27 cellular contexts compared by ENCODE assay signal in the genomic region with DNA sequence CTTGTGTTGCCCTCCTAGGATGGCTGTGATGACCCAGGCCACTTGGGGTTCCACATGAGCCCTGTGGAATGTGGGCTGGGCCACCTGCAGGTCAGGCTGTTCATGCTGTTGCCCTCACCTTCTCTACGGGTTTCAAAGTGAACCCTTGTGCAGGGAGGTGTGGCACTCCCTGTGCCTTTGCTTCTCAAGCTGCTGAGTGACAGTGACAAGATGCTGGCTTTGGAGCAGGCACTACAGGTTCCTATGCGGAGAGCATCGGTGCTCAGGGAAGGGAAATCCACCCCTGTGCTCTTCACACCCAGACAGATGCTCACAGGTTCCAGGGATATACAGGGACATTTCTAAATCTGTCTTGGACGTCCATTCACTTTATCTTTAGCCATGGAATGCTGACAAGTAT.
A peak's percentile ranks its signal among the peaks of the same experiment; 100 is the strongest.
DNase-seq lines count a peak whose midpoint lies in the region; ATAC-seq and TF ChIP-seq lines count a peak whose summit lies in the region.
"Had no signal": no experiment of that assay in that cellular context is flagged by ENCODE, and none has a peak within 500 bp of the region (broad histone marks: within the 10 kb centered on the region; RNA-seq: fewer than 3 reads in every experiment).

No MANE protein-coding gene starts in this region.

- peak overlapping the region; percentile 27 for H2BK120ac ChIP-seq in mesenchymal stem cell (ENCODE audit: low read depth, low read length)

- H2AK5ac ChIP-seq in mesenchymal stem cell (ENCODE audit: low read length, severe bottlenecking), result peak overlapping the region; percentile 1

- no peak overlapping the region for H3K4me3 ChIP-seq in mesenchymal stem cell (ENCODE audit: insufficient read depth in 1 of 2, low read depth in 1 of 2, low read length in 2 of 2)
- H3K4me3 ChIP-seq in gastrocnemius medialis, result no peak overlapping the region
- H3K4me3 ChIP-seq in MG63, result no peak overlapping the region
- H3K4me3 ChIP-seq: BLaER1, SJSA1 had no signal

- peak overlapping the region; percentile 15 for H2AFZ ChIP-seq in mesenchymal stem cell (ENCODE audit: low read depth, low read length)

- no peak overlapping the region for H4K91ac ChIP-seq in mesenchymal stem cell (ENCODE audit: low read length)

- H3K27ac ChIP-seq in mesenchymal stem cell (ENCODE audit: low read length, poor library complexity, severe bottlenecking) (no peak overlapping the region), gastrocnemius medialis (peak overlapping the region; percentile 47 to 72 (median 64))
- H3K27ac ChIP-seq: 22Rv1, BLaER1, HL-60, SJSA1 had no signal

- peaks cover 11% of the 10 kb centered on the region for H3K4me1 ChIP-seq in mesenchymal stem cell (ENCODE audit: control insufficient read depth, insufficient read depth, low read depth, low read length)
- peaks cover 20 to 46% of the 10 kb centered on the region in 2 donors for H3K4me1 ChIP-seq in gastrocnemius medialis
- H3K4me1 ChIP-seq: BLaER1 had no signal

- H3K36me3 ChIP-seq in mesenchymal stem cell (ENCODE audit: control insufficient read depth in 1 of 2, insufficient read depth in 2 of 2, low read depth in 1 of 2, low read length in 2 of 2), result no peaks in the 10 kb centered on the region
- no peaks in the 10 kb centered on the region for H3K36me3 ChIP-seq in gastrocnemius medialis
- H3K36me3 ChIP-seq in MG63, result no peaks in the 10 kb centered on the region
- H3K36me3 ChIP-seq: BLaER1, SJSA1 had no signal

- ATAC-seq in Right ventricle myocardium inferior (peak; percentile 82), gastrocnemius medialis (peak; percentile 56 to 72), HG02678 (IDR thresholded peaks at IDR 0.05; ENCODE audit: unreplicated experiment) (no peak)
- ATAC-seq in activated naive CD4-positive, alpha-beta T cell treated with anti-CD3 and anti-CD28 coated beads, Interleukin-2, amount 50 U/mL, for 72 hours, result no peak
- ATAC-seq: HCT116, HepG2, Panc1 had no signal

- no peaks in the 10 kb centered on the region for H3K27me3 Mint-ChIP-seq in T-helper 2 cell treated with Interferon-gamma antibody and Interleukin-4, amounts not matched to agents 5 μg/mL and 100 μg/mL, for 36 hours (ENCODE audit: low read depth)
- H3K27me3 Mint-ChIP-seq: CD4-positive, alpha-beta T cell had no signal

- H3K23ac ChIP-seq in mesenchymal stem cell (ENCODE audit: low read length in 2 of 2), result no peak overlapping the region

- no peaks in the 10 kb centered on the region for H3K36me3 Mint-ChIP-seq in activated naive CD4-positive, alpha-beta T cell treated with anti-CD3 and anti-CD28 coated beads, Interleukin-2, amount 50 U/mL, for 72 hours
- H3K36me3 Mint-ChIP-seq in T-helper 2 cell treated with Interferon-gamma antibody and Interleukin-4, amounts not matched to agents 5 μg/mL and 100 μg/mL, for 36 hours (ENCODE audit: low read depth), result no peaks in the 10 kb centered on the region

- peak overlapping the region in 1 of 2 experiments; percentile 4 for H3K4ac ChIP-seq in mesenchymal stem cell (ENCODE audit: low read depth in 1 of 2, low read length in 2 of 2)

- in situ Hi-C loops in gastrocnemius medialis (cut with MboI; ENCODE audit: low sequenced_read_pairs in 4 of 4), result no loop called here

- no peaks in the 10 kb centered on the region for H3K27me3 ChIP-seq in mesenchymal stem cell (ENCODE audit: control insufficient read depth in 1 of 2, insufficient read depth in 1 of 2, low read length in 2 of 2)
- no peaks in the 10 kb centered on the region for H3K27me3 ChIP-seq in gastrocnemius medialis
- no peaks in the 10 kb centered on the region for H3K27me3 ChIP-seq in MG63
- H3K27me3 ChIP-seq: BLaER1, SJSA1 had no signal

- peak overlapping the region in 1 of 2 experiments; percentile 76 for H2BK12ac ChIP-seq in mesenchymal stem cell (ENCODE audit: low read length in 2 of 2)

- H2BK5ac ChIP-seq in mesenchymal stem cell (ENCODE audit: low read depth, low read length, poor library complexity, severe bottlenecking), result no peak overlapping the region

- no peak overlapping the region for H2BK15ac ChIP-seq in mesenchymal stem cell (ENCODE audit: low read depth, poor library complexity, severe bottlenecking)

- intact Hi-C loops in Right ventricle myocardium inferior (cut with DNase I), result loop anchor here (2.0 to 10.0 kb wide), 4 partner anchors 198 to 1034 kb away; partner anchors contain the start of gene ZNF503
- intact Hi-C loops in cardiac septum (cut with DNase I), result loop anchor here (5.0 kb wide), 1 partner anchor 39 kb away; no protein-coding TSS in a partner anchor
- intact Hi-C loops in gastrocnemius medialis (cut with DNase I; ENCODE audit: low total_unique reads), result no loop called here

- no peak overlapping the region for H3K27ac Mint-ChIP-seq in activated naive CD4-positive, alpha-beta T cell treated with anti-CD3 and anti-CD28 coated beads, Interleukin-2, amount 50 U/mL, for 72 hours
- H3K27ac Mint-ChIP-seq in T-helper 2 cell treated with Interferon-gamma antibody and Interleukin-4, amounts not matched to agents 5 μg/mL and 100 μg/mL, for 36 hours, result no peak overlapping the region
- H3K27ac Mint-ChIP-seq: CD4-positive, alpha-beta T cell had no signal

- no peak for TF ChIP-seq CTCF in gastrocnemius medialis (IDR thresholded peaks at IDR 0.05 in 4 of 5, conservative IDR thresholded peaks at IDR 0.05 in 1 of 5)

- H3K4me3 Mint-ChIP-seq in T-helper 2 cell treated with Interferon-gamma antibody and Interleukin-4, amounts not matched to agents 5 μg/mL and 100 μg/mL, for 36 hours, result no peak overlapping the region
- H3K4me3 Mint-ChIP-seq: CD4-positive, alpha-beta T cell had no signal

- H3K79me1 ChIP-seq in mesenchymal stem cell (replicated peaks; ENCODE audit: low read length, poor library complexity, severe bottlenecking), result no peaks in the 10 kb centered on the region

- H3K18ac ChIP-seq in mesenchymal stem cell (ENCODE audit: low read depth in 1 of 2, low read length in 2 of 2), result peak overlapping the region; percentile 16 to 61

- 82% methylated on average over 4 of the region's 4 CpGs for WGBS in mesenchymal stem cell

- DNase-seq in Right ventricle myocardium inferior (ENCODE audit: missing footprints) (peak; percentile 73), cardiac septum (ENCODE audit: low spot score) (no peak), mesenchymal stem cell (no peak), gastrocnemius medialis (peak; percentile 33 to 49), MG63 (no peak)
- no peak for DNase-seq in activated naive CD4-positive, alpha-beta T cell treated with anti-CD3 and anti-CD28 coated beads, Interleukin-2, amount 50 U/mL, for 72 hours (ENCODE audit: low spot score in 2 of 2)
- no peak for DNase-seq in T-helper 2 cell treated with Interferon-gamma antibody and Interleukin-4, amounts not matched to agents 5 μg/mL and 100 μg/mL, for 36 hours (ENCODE audit: low spot score)
- DNase-seq: ACHN; CD4-positive, alpha-beta T cell; COR-L47; DMS153; KBM-7; NCI-H1092; NCI-H1436; NCI-H187 treated with DMSO at 0.1 percent for 48 hours; NCI-H2227 treated with DMSO at 0.1 percent for 48 hours; NCI-H510A; NCI-H774; NK-92 treated with Interleukin-12 subunit alpha and Interleukin-12 subunit beta, amount 100 ng/mL, for 24 hours had no signal

- no peaks in the 10 kb centered on the region for H3K4me1 Mint-ChIP-seq in T-helper 2 cell treated with Interferon-gamma antibody and Interleukin-4, amounts not matched to agents 5 μg/mL and 100 μg/mL, for 36 hours (ENCODE audit: low read depth)

- no peak overlapping the region for H3K14ac ChIP-seq in mesenchymal stem cell (ENCODE audit: low read length in 2 of 2)

- H3K9me3 Mint-ChIP-seq in activated naive CD4-positive, alpha-beta T cell treated with anti-CD3 and anti-CD28 coated beads, Interleukin-2, amount 50 U/mL, for 72 hours, result peaks cover 0 to 6% of the 10 kb centered on the region in 2 donors
- no peaks in the 10 kb centered on the region for H3K9me3 Mint-ChIP-seq in T-helper 2 cell treated with Interferon-gamma antibody and Interleukin-4, amounts not matched to agents 5 μg/mL and 100 μg/mL, for 36 hours

- no peak overlapping the region for H3K4me2 ChIP-seq in mesenchymal stem cell (ENCODE audit: low read length, poor library complexity, severe bottlenecking)
- H3K4me2 ChIP-seq: BLaER1 had no signal

- no peak overlapping the region for H3K9ac ChIP-seq in mesenchymal stem cell (ENCODE audit: low read length)
- H3K9ac ChIP-seq: BLaER1 had no signal

- H3K9me3 ChIP-seq in mesenchymal stem cell (ENCODE audit: control insufficient read depth, low read length) (no peaks in the 10 kb centered on the region), gastrocnemius medialis (no peaks in the 10 kb centered on the region), MG63 (no peaks in the 10 kb centered on the region)
- H3K9me3 ChIP-seq: BLaER1, SJSA1 had no signal

- TF ChIP-seq POLR2A in gastrocnemius medialis (IDR thresholded peaks at IDR 0.05), result no peak

- no peak overlapping the region for H4K8ac ChIP-seq in mesenchymal stem cell (ENCODE audit: low read length)

Comparison
In these comparisons a context has a peak if more than half of its experiments do, and no peak if none do; other contexts are left out.
1. DNase-seq: peak in Right ventricle myocardium inferior (single experiment) and gastrocnemius medialis (2 of 2); none in cardiac septum (single experiment), mesenchymal stem cell (single experiment), activated naive CD4-positive, alpha-beta T cell treated with anti-CD3 and anti-CD28 coated beads, Interleukin-2, amount 50 U/mL, for 72 hours (0 of 2), MG63 (single experiment) and T-helper 2 cell treated with Interferon-gamma antibody and Interleukin-4, amounts not matched to agents 5 μg/mL and 100 μg/mL, for 36 hours (single experiment).
2. ATAC-seq: peak in Right ventricle myocardium inferior (single experiment) and gastrocnemius medialis (2 of 2); none in activated naive CD4-positive, alpha-beta T cell treated with anti-CD3 and anti-CD28 coated beads, Interleukin-2, amount 50 U/mL, for 72 hours (0 of 2) and HG02678 (single experiment).